In the genomic region with DNA sequence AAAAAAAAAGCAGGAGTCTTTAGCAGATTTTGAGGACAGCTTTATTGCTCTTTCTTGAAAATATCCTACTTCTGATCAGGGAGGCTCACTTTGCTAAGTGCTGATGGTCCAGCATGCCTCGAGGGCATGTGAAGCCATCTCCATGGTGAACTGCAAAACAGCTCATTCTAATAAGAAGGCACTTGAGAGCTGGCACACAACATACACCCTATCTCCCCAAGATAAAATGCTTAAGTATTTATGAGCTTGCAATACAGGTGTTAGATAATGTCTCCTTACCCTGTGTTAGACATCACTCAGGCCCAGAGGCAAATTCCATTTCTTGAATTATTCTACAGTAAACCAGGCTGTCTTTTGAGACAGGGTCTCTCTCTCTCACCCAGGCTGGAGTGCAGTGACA, we compare ENCODE assay signal across 22 cellular contexts. TPM values are rescaled to one million over a fixed set of nuclear protein-coding genes. Genes with fewer than 3 reads are reported as not detected.
DNase-seq lines count a peak whose midpoint lies in the region; ATAC-seq and TF ChIP-seq lines count a peak whose summit lies in the region.
"Had no signal": no experiment of that assay in that cellular context is flagged by ENCODE, and none has a peak within 500 bp of the region (broad histone marks: within the 10 kb centered on the region; RNA-seq: fewer than 3 reads in every experiment).

No MANE protein-coding gene starts in this region.

- no peaks in the 10 kb centered on the region for H3K9me3 ChIP-seq in naive thymus-derived CD4-positive, alpha-beta T cell (ENCODE audit: control insufficient read depth in 2 of 3, low read length in 3 of 3)
- no peaks in the 10 kb centered on the region for H3K9me3 ChIP-seq in effector memory CD4-positive, alpha-beta T cell (ENCODE audit: control insufficient read depth, low read length)
- no peaks in the 10 kb centered on the region for H3K9me3 ChIP-seq in endodermal cell (ENCODE audit: control insufficient read depth, low read length)

- POLR2A ChIA-PET in activated CD8-positive, alpha-beta T cell treated with anti-CD3 and anti-CD28 coated beads, Interleukin-2, amount 10 ng/mL, durations not matched to agents 7 days and 5 days (lab: Charles Lee), result interaction anchor here (0.9 kb wide), 1 partner anchor 10 kb away, joined by 4 read pairs; no protein-coding TSS in a partner anchor
- POLR2A ChIA-PET in naive thymus-derived CD4-positive, alpha-beta T cell (lab: Charles Lee), result interaction anchor here (1.2 kb wide), 1 partner anchor 10 kb away, joined by 4 read pairs; no protein-coding TSS in a partner anchor

- no peak overlapping the region for H3K27ac ChIP-seq in naive thymus-derived CD4-positive, alpha-beta T cell (ENCODE audit: low read depth, low read length)
- no peak overlapping the region for H3K27ac ChIP-seq in effector memory CD4-positive, alpha-beta T cell (ENCODE audit: insufficient read depth, low read length, poor library complexity, severe bottlenecking)
- H3K27ac ChIP-seq in endodermal cell (ENCODE audit: low read depth, low read length), result no peak overlapping the region
- H3K27ac ChIP-seq: foreskin keratinocyte, neural progenitor cell had no signal

- no peaks in the 10 kb centered on the region for H3K27me3 ChIP-seq in naive thymus-derived CD4-positive, alpha-beta T cell (ENCODE audit: control insufficient read depth in 2 of 2, insufficient read depth in 2 of 2, low read length in 2 of 2)
- H3K27me3 ChIP-seq in effector memory CD4-positive, alpha-beta T cell (replicated peaks; ENCODE audit: control insufficient read depth, insufficient read depth, low read length, poor library complexity, severe bottlenecking), result no peaks in the 10 kb centered on the region
- H3K27me3 ChIP-seq in endodermal cell (ENCODE audit: control insufficient read depth, insufficient read depth, low read length, poor library complexity, severe bottlenecking), result no peaks in the 10 kb centered on the region
- H3K27me3 ChIP-seq: foreskin keratinocyte, neural progenitor cell had no signal

- H3K4me3 ChIP-seq in naive thymus-derived CD4-positive, alpha-beta T cell (ENCODE audit: low read length), result no peak overlapping the region
- H3K4me3 ChIP-seq in effector memory CD4-positive, alpha-beta T cell (ENCODE audit: insufficient read depth, low read depth, low read length, poor library complexity, severe bottlenecking), result no peak overlapping the region
- H3K4me3 ChIP-seq in endodermal cell (ENCODE audit: low read length), result no peak overlapping the region
- H3K4me3 ChIP-seq: neural progenitor cell, smooth muscle cell had no signal

- no peaks in the 10 kb centered on the region for H3K27me3 Mint-ChIP-seq in activated CD8-positive, alpha-beta memory T cell treated with anti-CD3 and anti-CD28 coated beads, Interleukin-2, amount 10 ng/mL, durations not matched to agents 7 days and 5 days
- no peaks in the 10 kb centered on the region for H3K27me3 Mint-ChIP-seq in activated CD8-positive, alpha-beta T cell treated with anti-CD3 and anti-CD28 coated beads, Interleukin-2, amount 10 ng/mL, durations not matched to agents 7 days and 5 days (ENCODE audit: low read depth)
- no peaks in the 10 kb centered on the region for H3K27me3 Mint-ChIP-seq in naive thymus-derived CD4-positive, alpha-beta T cell
- H3K27me3 Mint-ChIP-seq in endodermal cell (ENCODE audit: insufficient read depth), result peaks cover 2% of the 10 kb centered on the region
- H3K27me3 Mint-ChIP-seq: activated CD4-positive, alpha-beta memory T cell treated with anti-CD3 and anti-CD28 coated beads for 36 hours had no signal

- intact Hi-C loops in naive thymus-derived CD4-positive, alpha-beta T cell (cut with micrococcal nuclease), result loop anchor here (2.0 to 10.0 kb wide), 5 partner anchors 13 to 1865 kb away; partner anchors contain the start of genes METTL4 (in 1 of the 2), NDC80 (in 1 of the 2), THOC1 (in 1 of the 2) and USP14 (in 1 of the 2)

- DNase-seq in activated CD8-positive, alpha-beta memory T cell treated with anti-CD3 and anti-CD28 coated beads, Interleukin-2, amount 10 ng/mL, durations not matched to agents 7 days and 5 days, result no peak
- no peak for DNase-seq in activated CD8-positive, alpha-beta memory T cell treated with anti-CD3 and anti-CD28 coated beads, Interleukin-2, amount 50 U/mL, for 4 hours
- DNase-seq in DMS79 treated with DMSO at 0.1 percent for 48 hours (lab: John Stamatoyannopoulos, UW) (peak; percentile 74), endodermal cell (no peak)
- DNase-seq in activated CD8-positive, alpha-beta T cell treated with anti-CD3 and anti-CD28 coated beads, Interleukin-2, amount 10 ng/mL, durations not matched to agents 7 days and 5 days, result no peak
- DNase-seq in naive thymus-derived CD4-positive, alpha-beta T cell, result no peak
- DNase-seq in effector memory CD4-positive, alpha-beta T cell, result no peak
- DNase-seq: activated CD4-positive, alpha-beta memory T cell treated with anti-CD3 and anti-CD28 coated beads for 36 hours; activated T-cell treated with anti-CD3 and anti-CD28 coated beads, Interleukin-2, amount 50 U/mL, for 72 hours; foreskin keratinocyte; midbrain; MV-4-11; NCI-H187 treated with DMSO at 0.1 percent for 48 hours; SIG-M5; stimulated activated CD4-positive, alpha-beta T cell treated with anti-CD3 and anti-CD28 coated beads, Interleukin-4, amount 100 ng/mL, for 4 hours; T-helper 1 cell had no signal

- 94 to 100% methylated on average over 1 of the region's 1 CpG for WGBS in endodermal cell (ENCODE audit: insufficient coverage in 1 of 2, insufficient read length in 1 of 2), 2 experiments

- H3K4me1 ChIP-seq in naive thymus-derived CD4-positive, alpha-beta T cell (ENCODE audit: control insufficient read depth in 2 of 2, insufficient read depth in 2 of 2, low read length in 2 of 2), result peaks cover 8 to 12% of the 10 kb centered on the region in 2 donors
- H3K4me1 ChIP-seq in effector memory CD4-positive, alpha-beta T cell (ENCODE audit: control insufficient read depth, insufficient read depth, low read length, poor library complexity, severe bottlenecking), result peaks cover 5% of the 10 kb centered on the region
- H3K4me1 ChIP-seq in endodermal cell (ENCODE audit: control insufficient read depth, insufficient read depth, low read length), result no peaks in the 10 kb centered on the region
- H3K4me1 ChIP-seq: neural progenitor cell had no signal

- peak overlapping the region; percentile 15 for H3K4me3 Mint-ChIP-seq in activated CD8-positive, alpha-beta memory T cell treated with anti-CD3 and anti-CD28 coated beads, Interleukin-2, amount 10 ng/mL, durations not matched to agents 7 days and 5 days
- H3K4me3 Mint-ChIP-seq in activated CD8-positive, alpha-beta T cell treated with anti-CD3 and anti-CD28 coated beads, Interleukin-2, amount 10 ng/mL, durations not matched to agents 7 days and 5 days, result no peak overlapping the region
- peak overlapping the region; percentile 8 to 98 (median 44) for H3K4me3 Mint-ChIP-seq in naive thymus-derived CD4-positive, alpha-beta T cell
- no peak overlapping the region for H3K4me3 Mint-ChIP-seq in endodermal cell
- H3K4me3 Mint-ChIP-seq: activated CD4-positive, alpha-beta memory T cell treated with anti-CD3 and anti-CD28 coated beads for 36 hours; CD14-positive monocyte; dendritic cell treated with granulocyte-macrophage colony-stimulating factor and Interleukin-4, amounts not matched to agents 40 ng/mL and 50 ng/mL, for 4 days had no signal

- CTCF ChIA-PET in activated CD8-positive, alpha-beta memory T cell treated with anti-CD3 and anti-CD28 coated beads, Interleukin-2, amount 10 ng/mL, durations not matched to agents 7 days and 5 days (lab: Charles Lee), result interaction anchor here (0.8 to 1.6 kb wide), 4 partner anchors 10 to 121 kb away, joined by 3 to 5 read pairs (median 3); no protein-coding TSS in a partner anchor
- CTCF ChIA-PET in activated CD8-positive, alpha-beta T cell treated with anti-CD3 and anti-CD28 coated beads, Interleukin-2, amount 10 ng/mL, durations not matched to agents 7 days and 5 days (lab: Charles Lee), result interaction anchor here (1.1 to 1.7 kb wide), 6 partner anchors 23 to 130 kb away, joined by 3 to 7 read pairs (median 5); no protein-coding TSS in a partner anchor
- CTCF ChIA-PET in naive thymus-derived CD4-positive, alpha-beta T cell (lab: Charles Lee), result interaction anchor here (0.7 kb wide), 1 partner anchor 82 kb away, joined by 3 read pairs; no protein-coding TSS in a partner anchor

- H3K9ac ChIP-seq in endodermal cell (ENCODE audit: extremely low read depth, low read length, poor library complexity, severe bottlenecking), result no peak overlapping the region
- H3K9ac ChIP-seq: neural progenitor cell had no signal

- peaks cover 36% of the 10 kb centered on the region for H3K36me3 Mint-ChIP-seq in activated CD8-positive, alpha-beta memory T cell treated with anti-CD3 and anti-CD28 coated beads, Interleukin-2, amount 10 ng/mL, durations not matched to agents 7 days and 5 days
- peaks cover 47% of the 10 kb centered on the region for H3K36me3 Mint-ChIP-seq in activated CD8-positive, alpha-beta T cell treated with anti-CD3 and anti-CD28 coated beads, Interleukin-2, amount 10 ng/mL, durations not matched to agents 7 days and 5 days (ENCODE audit: low read depth)
- H3K36me3 Mint-ChIP-seq in naive thymus-derived CD4-positive, alpha-beta T cell, result peaks cover 9 to 37% (median 23%) of the 10 kb centered on the region in 5 donors
- H3K36me3 Mint-ChIP-seq in endodermal cell (ENCODE audit: low read depth), result peaks cover 34% of the 10 kb centered on the region

- no peaks in the 10 kb centered on the region for H3K9me3 Mint-ChIP-seq in activated CD8-positive, alpha-beta memory T cell treated with anti-CD3 and anti-CD28 coated beads, Interleukin-2, amount 10 ng/mL, durations not matched to agents 7 days and 5 days (ENCODE audit: low read depth)
- no peaks in the 10 kb centered on the region for H3K9me3 Mint-ChIP-seq in activated CD8-positive, alpha-beta T cell treated with anti-CD3 and anti-CD28 coated beads, Interleukin-2, amount 10 ng/mL, durations not matched to agents 7 days and 5 days (ENCODE audit: insufficient read depth)
- peaks cover 0 to 9% (median 0%) of the 10 kb centered on the region in 11 donors for H3K9me3 Mint-ChIP-seq in naive thymus-derived CD4-positive, alpha-beta T cell
- peaks cover 13% of the 10 kb centered on the region for H3K9me3 Mint-ChIP-seq in endodermal cell
- H3K9me3 Mint-ChIP-seq: activated CD4-positive, alpha-beta memory T cell treated with anti-CD3 and anti-CD28 coated beads for 36 hours; activated T-cell treated with anti-CD3 and anti-CD28 coated beads, Interleukin-2, amount 50 U/mL, for 72 hours; dendritic cell treated with granulocyte-macrophage colony-stimulating factor and Interleukin-4, amounts not matched to agents 40 ng/mL and 50 ng/mL, for 4 days; neural progenitor cell had no signal

- no peak for TF ChIP-seq CTCF in endodermal cell (conservative IDR thresholded peaks at IDR 0.05)

- peaks cover 44% of the 10 kb centered on the region for H3K4me1 Mint-ChIP-seq in activated CD8-positive, alpha-beta memory T cell treated with anti-CD3 and anti-CD28 coated beads, Interleukin-2, amount 10 ng/mL, durations not matched to agents 7 days and 5 days
- H3K4me1 Mint-ChIP-seq in activated CD8-positive, alpha-beta T cell treated with anti-CD3 and anti-CD28 coated beads, Interleukin-2, amount 10 ng/mL, durations not matched to agents 7 days and 5 days (ENCODE audit: low read depth), result peaks cover 42% of the 10 kb centered on the region
- peaks cover 21 to 56% (median 41%) of the 10 kb centered on the region in 7 donors for H3K4me1 Mint-ChIP-seq in naive thymus-derived CD4-positive, alpha-beta T cell
- peaks cover 8% of the 10 kb centered on the region for H3K4me1 Mint-ChIP-seq in endodermal cell

- H3K27ac Mint-ChIP-seq in activated CD8-positive, alpha-beta memory T cell treated with anti-CD3 and anti-CD28 coated beads, Interleukin-2, amount 10 ng/mL, durations not matched to agents 7 days and 5 days, result no peak overlapping the region
- peak overlapping the region; percentile 1 for H3K27ac Mint-ChIP-seq in activated CD8-positive, alpha-beta T cell treated with anti-CD3 and anti-CD28 coated beads, Interleukin-2, amount 10 ng/mL, durations not matched to agents 7 days and 5 days
- peak overlapping the region in 2 of 9 donors; percentile 11 to 83 for H3K27ac Mint-ChIP-seq in naive thymus-derived CD4-positive, alpha-beta T cell
- H3K27ac Mint-ChIP-seq in endodermal cell, result no peak overlapping the region
- H3K27ac Mint-ChIP-seq: activated CD4-positive, alpha-beta memory T cell treated with anti-CD3 and anti-CD28 coated beads for 36 hours; dendritic cell treated with granulocyte-macrophage colony-stimulating factor and Interleukin-4, amounts not matched to agents 40 ng/mL and 50 ng/mL, for 4 days; neural progenitor cell had no signal

- ATAC-seq in activated CD8-positive, alpha-beta memory T cell treated with anti-CD3 and anti-CD28 coated beads, Interleukin-2, amount 10 ng/mL, durations not matched to agents 7 days and 5 days, result no peak
- ATAC-seq in activated CD8-positive, alpha-beta T cell treated with anti-CD3 and anti-CD28 coated beads, Interleukin-2, amount 10 ng/mL, durations not matched to agents 7 days and 5 days, result no peak
- no peak for ATAC-seq in naive thymus-derived CD4-positive, alpha-beta T cell
- ATAC-seq in HG02588 (IDR thresholded peaks at IDR 0.05; ENCODE audit: unreplicated experiment), result no peak
- ATAC-seq: activated T-cell treated with anti-CD3 and anti-CD28 coated beads, Interleukin-2, amount 50 U/mL, for 72 hours; foreskin keratinocyte; HCT116 had no signal

- H3K36me3 ChIP-seq in naive thymus-derived CD4-positive, alpha-beta T cell (ENCODE audit: control insufficient read depth in 2 of 3, insufficient read depth in 3 of 3, low read length in 3 of 3), result peaks cover 0 to 10% (median 0%) of the 10 kb centered on the region in 3 experiments
- peaks cover 11% of the 10 kb centered on the region for H3K36me3 ChIP-seq in effector memory CD4-positive, alpha-beta T cell (ENCODE audit: control insufficient read depth, insufficient read depth, low read length)
- H3K36me3 ChIP-seq in endodermal cell (ENCODE audit: control insufficient read depth, insufficient read depth, low read length), result peaks cover 19% of the 10 kb centered on the region
- H3K36me3 ChIP-seq: neural progenitor cell had no signal

RNA-seq across cellular contexts. Expression of gene ENOSF1, which starts 2.7 kb away (rescaled TPM):
- 10 to 100 TPM; 79.3 to 84.3 TPM for total RNA-seq in activated CD8-positive, alpha-beta memory T cell treated with anti-CD3 and anti-CD28 coated beads, Interleukin-2, amount 10 ng/mL, durations not matched to agents 7 days and 5 days
- total RNA-seq in activated CD8-positive, alpha-beta T cell treated with anti-CD3 and anti-CD28 coated beads, Interleukin-2, amount 10 ng/mL, durations not matched to agents 7 days and 5 days, result 10 to 100 TPM; 66.0 to 74.1 TPM
- total RNA-seq in naive thymus-derived CD4-positive, alpha-beta T cell, result 100 to 1,000 TPM in 2 of 5 experiments, 10 to 100 TPM in 3; 80.1 to 137 (median 90.0) TPM
- polyA plus RNA-seq in naive thymus-derived CD4-positive, alpha-beta T cell, result 10 to 100 TPM; 12.2 to 16.5 TPM
- 10 to 100 TPM; 85.7 to 89.5 TPM for total RNA-seq in endodermal cell
- 47.9 TPM for polyA plus RNA-seq in endodermal cell (2013, experiment 1 of 2)
- 33.7 TPM for polyA plus RNA-seq in endodermal cell (2013, experiment 2 of 2)

RNA-seq across cellular contexts. Expression of gene TYMS, which starts 52.3 kb away (rescaled TPM):
- 100 to 1,000 TPM; 369 TPM for total RNA-seq in activated CD8-positive, alpha-beta memory T cell treated with anti-CD3 and anti-CD28 coated beads, Interleukin-2, amount 10 ng/mL, durations not matched to agents 7 days and 5 days
- 100 to 1,000 TPM; 502 to 505 TPM for total RNA-seq in activated CD8-positive, alpha-beta T cell treated with anti-CD3 and anti-CD28 coated beads, Interleukin-2, amount 10 ng/mL, durations not matched to agents 7 days and 5 days
- 100 to 1,000 TPM in 1 of 5 experiments, 1 to 10 TPM in 1, under 1 TPM in 1, not detected in 2; 0.85 to 241 (median 2.0) TPM for total RNA-seq in naive thymus-derived CD4-positive, alpha-beta T cell
- polyA plus RNA-seq in naive thymus-derived CD4-positive, alpha-beta T cell, result not detected
- 10 to 100 TPM; 81.9 to 90.0 TPM for total RNA-seq in endodermal cell
- polyA plus RNA-seq in endodermal cell (2013, experiment 1 of 2), result 258 TPM
- 232 TPM for polyA plus RNA-seq in endodermal cell (2013, experiment 2 of 2)
- polyA plus RNA-seq: CD14-positive monocyte had no signal

Comparison
In these comparisons a context has a peak if more than half of its experiments do, and no peak if none do; other contexts are left out.
1. H3K4me3 Mint-ChIP-seq: peak in activated CD8-positive, alpha-beta memory T cell treated with anti-CD3 and anti-CD28 coated beads, Interleukin-2, amount 10 ng/mL, durations not matched to agents 7 days and 5 days (single experiment) and naive thymus-derived CD4-positive, alpha-beta T cell (10 of 10); none in activated CD8-positive, alpha-beta T cell treated with anti-CD3 and anti-CD28 coated beads, Interleukin-2, amount 10 ng/mL, durations not matched to agents 7 days and 5 days (single experiment) and endodermal cell (single experiment).